In genomic region chr3:111594205-111594604, GRCh38 we compare ENCODE assay signal across 8 cellular contexts. TPM values are rescaled to one million over a fixed set of nuclear protein-coding genes. Genes with fewer than 3 reads are reported as not detected.
A peak's percentile ranks its signal among the peaks of the same experiment; 100 is the strongest.
DNase-seq lines count a peak whose midpoint lies in the region; ATAC-seq and TF ChIP-seq lines count a peak whose summit lies in the region.

No MANE protein-coding gene starts in this region.

- peaks cover 36 to 48% of the 10 kb centered on the region in 2 donors for H3K4me1 ChIP-seq in thyroid gland

- no peaks in the 10 kb centered on the region for H3K27me3 ChIP-seq in brain microvascular endothelial cell (replicated peaks)
- H3K27me3 ChIP-seq in thyroid gland, result no peaks in the 10 kb centered on the region

- H3K36me3 ChIP-seq in brain microvascular endothelial cell (replicated peaks) (no peaks in the 10 kb centered on the region), thyroid gland (no peaks in the 10 kb centered on the region)

- in situ Hi-C loops in brain microvascular endothelial cell (cut with HindIII; ENCODE audit: low pct_ligation_motif_present, low sequenced_read_pairs) (no loop called here), G401 (cut with HindIII; ENCODE audit: low sequenced_read_pairs) (no loop called here)

- TF ChIP-seq POLR2A in thyroid gland (IDR thresholded peaks at IDR 0.05), result peak in 1 of 2 donors; percentile 44

- intact Hi-C loops in thyroid gland (cut with DNase I), result no loop called here

- ATAC-seq in GM19025 (IDR thresholded peaks at IDR 0.05; ENCODE audit: low read depth, unreplicated experiment) (peak; percentile 53), HG03196 (IDR thresholded peaks at IDR 0.05; ENCODE audit: unreplicated experiment) (peak; percentile 65)

- DNase-seq in A172 (ENCODE audit: low spot score), result peak; percentile 78
- DNase-seq in brain microvascular endothelial cell, result peak; percentile 78
- DNase-seq in thyroid gland, result peak; percentile 68 to 69
- DNase-seq in G401 (ENCODE audit: low spot score), result no peak
- DNase-seq in UCSD-AML1 (lab: John Stamatoyannopoulos, UW; ENCODE audit: unreplicated experiment), result no peak
- no peak for DNase-seq in mesenteric fat pad (ENCODE audit: low spot score)

- WGBS in thyroid gland, 2 donors, result 48% methylated on average over 2 of the region's 2 CpGs

- H3K9me3 ChIP-seq in thyroid gland, result no peaks in the 10 kb centered on the region

- H3K4me3 ChIP-seq in brain microvascular endothelial cell (ENCODE audit: low read depth, low read length) (no peak overlapping the region), thyroid gland (replicated peaks in 1 of 3) (peak overlapping the region in 1 of 3 donors; percentile 46)

- TF ChIP-seq CTCF in brain microvascular endothelial cell (IDR thresholded peaks at IDR 0.05; ENCODE audit: low read depth, low read length, missing control alignments) (no peak), thyroid gland (IDR thresholded peaks at IDR 0.05) (no peak)

- H3K27ac ChIP-seq in brain microvascular endothelial cell (no peak overlapping the region), thyroid gland (peak overlapping the region; percentile 96 to 97 (median 97))

RNA-seq across cellular contexts. Expression of gene ZBED2, which starts 0.9 kb away (rescaled TPM):
- 0.22 TPM in 1 of 2 replicates, not detected in the other for total RNA-seq in A172 (2014; rRNA removed; shearing (Covaris generic))
- total RNA-seq in thyroid gland, result 100 to 1,000 TPM in 2 of 4 donors, 10 to 100 TPM in 2; 31.1 to 163 (median 88.9) TPM
- total RNA-seq in G401 (2014; rRNA removed; shearing (Covaris generic)), result not detected in 2 replicates
- not detected for total RNA-seq in mesenteric fat pad

RNA-seq across cellular contexts. Expression of gene CD96, which starts 52.2 kb away (rescaled TPM):
- total RNA-seq in A172 (2014; rRNA removed; shearing (Covaris generic)), result not detected in 2 replicates
- 1 to 10 TPM; 2.8 to 4.6 (median 3.7) TPM for total RNA-seq in thyroid gland
- total RNA-seq in G401 (2014; rRNA removed; shearing (Covaris generic)), result not detected in 2 replicates
- total RNA-seq in mesenteric fat pad, result 6.9 TPM

Comparison
In these comparisons a context has a peak if more than half of its experiments do, and no peak if none do; other contexts are left out.
1. DNase-seq: peak in A172 (single experiment), brain microvascular endothelial cell (single experiment) and thyroid gland (2 of 2); none in G401 (single experiment), UCSD-AML1 (single experiment) and mesenteric fat pad (single experiment).
2. RNA of gene ZBED2, which starts 0.9 kb away (total RNA-seq): 31.1 to 163 TPM in thyroid gland; 0.22 TPM in A172, not detected in mesenteric fat pad (single experiment) and not detected in G401; every median in the first group is over 10 times any median in the second.